In the genomic region with DNA sequence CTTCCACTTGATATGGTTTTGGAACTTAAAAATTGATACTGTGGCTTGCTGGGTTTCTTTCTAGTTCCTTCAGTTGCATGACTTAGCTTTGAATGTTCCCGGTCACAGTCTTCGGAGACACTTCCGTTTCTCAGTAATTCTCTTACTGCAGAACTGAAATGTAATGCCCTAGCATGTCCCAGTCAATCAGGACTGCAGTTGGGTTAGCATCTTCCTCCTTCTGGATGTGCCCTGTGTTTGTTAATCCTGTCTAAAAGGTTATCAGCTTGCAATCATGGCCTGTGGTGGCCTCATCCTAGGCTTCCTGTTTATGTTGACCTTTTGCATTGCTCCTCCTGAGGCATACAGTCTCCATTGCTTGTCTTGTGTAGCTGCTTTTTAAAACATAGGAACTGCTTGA, we compare ENCODE assay signal across 13 cellular contexts.
DNase-seq lines count a peak whose midpoint lies in the region; ATAC-seq, FAIRE-seq and TF ChIP-seq lines count a peak whose summit lies in the region.
"Had no signal": no experiment of that assay in that cellular context is flagged by ENCODE, and none has a peak within 500 bp of the region (broad histone marks: within the 10 kb centered on the region; RNA-seq: fewer than 3 reads in every experiment).

No MANE protein-coding gene starts in this region.

- TF ChIP-seq CTCF in WTC11 (IDR thresholded peaks at IDR 0.05): no peak
- no peak for TF ChIP-seq CTCF in hepatocyte (IDR thresholded peaks at IDR 0.05; ENCODE audit: poor library complexity)

- DNase-seq in SKM-1 treated with dmso at 0.1 percent for 144 hours (lab: John Stamatoyannopoulos, UW; ENCODE audit: unreplicated experiment) (peak; percentile 40), SKM-1 (lab: John Stamatoyannopoulos, UW; ENCODE audit: unreplicated experiment) (no peak), WTC11 (ENCODE audit: low spot score) (no peak), hepatocyte (ENCODE audit: low spot score) (no peak), urothelium cell line (ENCODE audit: low spot score) (peak; percentile 12), posterior cingulate gyrus (no peak), NCI-H526 treated with DMSO at 0.1 percent for 48 hours (lab: John Stamatoyannopoulos, UW) (no peak), HUDEP-2 (lab: John Stamatoyannopoulos, UW; ENCODE audit: unreplicated experiment in 76 of 76) (no peak)
- DNase-seq: aorta; NCI-H146; stimulated activated CD4-positive, alpha-beta T cell treated with anti-CD3 and anti-CD28 coated beads, Interleukin-15, amount 100 ng/mL, for 24 hours; stomach had no signal

- H3K9me2 ChIP-seq in hepatocyte (replicated peaks; ENCODE audit: insufficient read depth): no peaks in the 10 kb centered on the region

- peak overlapping the region; percentile 61 for H3K27ac ChIP-seq in hepatocyte

- peaks cover 15% of the 10 kb centered on the region for H3K4me1 Mint-ChIP-seq in WTC11

- FAIRE-seq in urothelium cell line (lab: Jason Lieb, UNC): no peak
- FAIRE-seq: A204.1 had no signal

- H3K4me3 Mint-ChIP-seq in WTC11: no peak overlapping the region

- H4K20me1 ChIP-seq in hepatocyte (ENCODE audit: insufficient read depth, poor library complexity, severe bottlenecking): no peaks in the 10 kb centered on the region

- peak overlapping the region; percentile 57 for H3K4me2 ChIP-seq in hepatocyte

- CTCF ChIA-PET in WTC11 (lab: Charles Lee): no interaction called here

- peaks cover 8% of the 10 kb centered on the region for H3K4me1 ChIP-seq in hepatocyte (ENCODE audit: insufficient read depth)

- no peaks in the 10 kb centered on the region for H3K36me3 ChIP-seq in hepatocyte (replicated peaks; ENCODE audit: insufficient read depth, low read depth)
- H3K36me3 ChIP-seq: stomach had no signal

- no peaks in the 10 kb centered on the region; the same call in 1 of the 2 replicates for H3K9me3 Mint-ChIP-seq in WTC11

- no peak overlapping the region for H3K4me3 ChIP-seq in hepatocyte
- H3K4me3 ChIP-seq: stomach had no signal

- H3K79me2 ChIP-seq in hepatocyte: peaks cover 3% of the 10 kb centered on the region

- ATAC-seq in WTC11: peak; percentile 36; the same call in 1 of the 2 replicates

- H2AFZ ChIP-seq in hepatocyte: no peak overlapping the region

- no peaks in the 10 kb centered on the region for H3K9me3 ChIP-seq in hepatocyte (ENCODE audit: low read depth)
- H3K9me3 ChIP-seq: stomach had no signal

- no peaks in the 10 kb centered on the region for H3K36me3 Mint-ChIP-seq in WTC11

- H3K27me3 Mint-ChIP-seq in WTC11 (ENCODE audit: low read depth): no peaks in the 10 kb centered on the region

- POLR2A ChIA-PET in WTC11 (lab: Charles Lee): no interaction called here

- WGBS in hepatocyte (ENCODE audit: low lambda C conversion rate, missing lambda C conversion rate): 76% methylated on average over 3 of the region's 3 CpGs

- H3K27me3 ChIP-seq in hepatocyte: no peaks in the 10 kb centered on the region
- H3K27me3 ChIP-seq: stomach had no signal

- intact Hi-C loops in posterior cingulate gyrus (cut with DNase I): no loop called here

- H3K27ac Mint-ChIP-seq in WTC11: no peak overlapping the region

TF ChIP-seq in WTC11, 78 proteins besides CTCF, POLR2A, EP300 and RAD21 (continues in another document):
- TF ChIP-seq, protein P1, sequence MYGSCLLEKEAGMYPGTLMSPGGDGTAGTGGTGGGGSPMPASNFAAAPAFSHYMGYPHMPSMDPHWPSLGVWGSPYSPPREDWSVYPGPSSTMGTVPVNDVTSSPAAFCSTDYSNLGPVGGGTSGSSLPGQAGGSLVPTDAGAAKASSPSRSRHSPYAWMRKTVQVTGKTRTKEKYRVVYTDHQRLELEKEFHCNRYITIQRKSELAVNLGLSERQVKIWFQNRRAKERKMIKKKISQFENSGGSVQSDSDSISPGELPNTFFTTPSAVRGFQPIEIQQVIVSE (CRISPR knock-in tag; IDR thresholded peaks at IDR 0.05; ENCODE audit: borderline replicate concordance): no peak
- TF ChIP-seq, protein P2, sequence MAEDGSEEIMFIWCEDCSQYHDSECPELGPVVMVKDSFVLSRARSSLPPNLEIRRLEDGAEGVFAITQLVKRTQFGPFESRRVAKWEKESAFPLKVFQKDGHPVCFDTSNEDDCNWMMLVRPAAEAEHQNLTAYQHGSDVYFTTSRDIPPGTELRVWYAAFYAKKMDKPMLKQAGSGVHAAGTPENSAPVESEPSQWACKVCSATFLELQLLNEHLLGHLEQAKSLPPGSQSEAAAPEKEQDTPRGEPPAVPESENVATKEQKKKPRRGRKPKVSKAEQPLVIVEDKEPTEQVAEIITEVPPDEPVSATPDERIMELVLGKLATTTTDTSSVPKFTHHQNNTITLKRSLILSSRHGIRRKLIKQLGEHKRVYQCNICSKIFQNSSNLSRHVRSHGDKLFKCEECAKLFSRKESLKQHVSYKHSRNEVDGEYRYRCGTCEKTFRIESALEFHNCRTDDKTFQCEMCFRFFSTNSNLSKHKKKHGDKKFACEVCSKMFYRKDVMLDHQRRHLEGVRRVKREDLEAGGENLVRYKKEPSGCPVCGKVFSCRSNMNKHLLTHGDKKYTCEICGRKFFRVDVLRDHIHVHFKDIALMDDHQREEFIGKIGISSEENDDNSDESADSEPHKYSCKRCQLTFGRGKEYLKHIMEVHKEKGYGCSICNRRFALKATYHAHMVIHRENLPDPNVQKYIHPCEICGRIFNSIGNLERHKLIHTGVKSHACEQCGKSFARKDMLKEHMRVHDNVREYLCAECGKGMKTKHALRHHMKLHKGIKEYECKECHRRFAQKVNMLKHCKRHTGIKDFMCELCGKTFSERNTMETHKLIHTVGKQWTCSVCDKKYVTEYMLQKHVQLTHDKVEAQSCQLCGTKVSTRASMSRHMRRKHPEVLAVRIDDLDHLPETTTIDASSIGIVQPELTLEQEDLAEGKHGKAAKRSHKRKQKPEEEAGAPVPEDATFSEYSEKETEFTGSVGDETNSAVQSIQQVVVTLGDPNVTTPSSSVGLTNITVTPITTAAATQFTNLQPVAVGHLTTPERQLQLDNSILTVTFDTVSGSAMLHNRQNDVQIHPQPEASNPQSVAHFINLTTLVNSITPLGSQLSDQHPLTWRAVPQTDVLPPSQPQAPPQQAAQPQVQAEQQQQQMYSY (CRISPR knock-in tag; IDR thresholded peaks at IDR 0.05): no peak
- TF ChIP-seq CREB1 (CRISPR knock-in tag; IDR thresholded peaks at IDR 0.05) (no peak), TEAD1 (CRISPR knock-in tag; IDR thresholded peaks at IDR 0.05) (no peak), ZNF396 (CRISPR knock-in tag; IDR thresholded peaks at IDR 0.05; ENCODE audit: borderline replicate concordance) (no peak), JUN (CRISPR knock-in tag; IDR thresholded peaks at IDR 0.05) (no peak), GABPB1 (CRISPR knock-in tag; IDR thresholded peaks at IDR 0.05) (no peak), TEAD4 (CRISPR knock-in tag; IDR thresholded peaks at IDR 0.05) (no peak)
- TF ChIP-seq, protein P3, sequence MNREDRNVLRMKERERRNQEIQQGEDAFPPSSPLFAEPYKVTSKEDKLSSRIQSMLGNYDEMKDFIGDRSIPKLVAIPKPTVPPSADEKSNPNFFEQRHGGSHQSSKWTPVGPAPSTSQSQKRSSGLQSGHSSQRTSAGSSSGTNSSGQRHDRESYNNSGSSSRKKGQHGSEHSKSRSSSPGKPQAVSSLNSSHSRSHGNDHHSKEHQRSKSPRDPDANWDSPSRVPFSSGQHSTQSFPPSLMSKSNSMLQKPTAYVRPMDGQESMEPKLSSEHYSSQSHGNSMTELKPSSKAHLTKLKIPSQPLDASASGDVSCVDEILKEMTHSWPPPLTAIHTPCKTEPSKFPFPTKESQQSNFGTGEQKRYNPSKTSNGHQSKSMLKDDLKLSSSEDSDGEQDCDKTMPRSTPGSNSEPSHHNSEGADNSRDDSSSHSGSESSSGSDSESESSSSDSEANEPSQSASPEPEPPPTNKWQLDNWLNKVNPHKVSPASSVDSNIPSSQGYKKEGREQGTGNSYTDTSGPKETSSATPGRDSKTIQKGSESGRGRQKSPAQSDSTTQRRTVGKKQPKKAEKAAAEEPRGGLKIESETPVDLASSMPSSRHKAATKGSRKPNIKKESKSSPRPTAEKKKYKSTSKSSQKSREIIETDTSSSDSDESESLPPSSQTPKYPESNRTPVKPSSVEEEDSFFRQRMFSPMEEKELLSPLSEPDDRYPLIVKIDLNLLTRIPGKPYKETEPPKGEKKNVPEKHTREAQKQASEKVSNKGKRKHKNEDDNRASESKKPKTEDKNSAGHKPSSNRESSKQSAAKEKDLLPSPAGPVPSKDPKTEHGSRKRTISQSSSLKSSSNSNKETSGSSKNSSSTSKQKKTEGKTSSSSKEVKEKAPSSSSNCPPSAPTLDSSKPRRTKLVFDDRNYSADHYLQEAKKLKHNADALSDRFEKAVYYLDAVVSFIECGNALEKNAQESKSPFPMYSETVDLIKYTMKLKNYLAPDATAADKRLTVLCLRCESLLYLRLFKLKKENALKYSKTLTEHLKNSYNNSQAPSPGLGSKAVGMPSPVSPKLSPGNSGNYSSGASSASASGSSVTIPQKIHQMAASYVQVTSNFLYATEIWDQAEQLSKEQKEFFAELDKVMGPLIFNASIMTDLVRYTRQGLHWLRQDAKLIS (CRISPR knock-in tag; IDR thresholded peaks at IDR 0.05; ENCODE audit: borderline replicate concordance): no peak
- TF ChIP-seq, protein P4, sequence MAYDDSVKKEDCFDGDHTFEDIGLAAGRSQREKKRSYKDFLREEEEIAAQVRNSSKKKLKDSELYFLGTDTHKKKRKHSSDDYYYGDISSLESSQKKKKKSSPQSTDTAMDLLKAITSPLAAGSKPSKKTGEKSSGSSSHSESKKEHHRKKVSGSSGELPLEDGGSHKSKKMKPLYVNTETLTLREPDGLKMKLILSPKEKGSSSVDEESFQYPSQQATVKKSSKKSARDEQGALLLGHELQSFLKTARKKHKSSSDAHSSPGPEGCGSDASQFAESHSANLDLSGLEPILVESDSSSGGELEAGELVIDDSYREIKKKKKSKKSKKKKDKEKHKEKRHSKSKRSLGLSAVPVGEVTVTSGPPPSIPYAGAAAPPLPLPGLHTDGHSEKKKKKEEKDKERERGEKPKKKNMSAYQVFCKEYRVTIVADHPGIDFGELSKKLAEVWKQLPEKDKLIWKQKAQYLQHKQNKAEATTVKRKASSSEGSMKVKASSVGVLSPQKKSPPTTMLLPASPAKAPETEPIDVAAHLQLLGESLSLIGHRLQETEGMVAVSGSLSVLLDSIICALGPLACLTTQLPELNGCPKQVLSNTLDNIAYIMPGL (CRISPR knock-in tag; IDR thresholded peaks at IDR 0.05): no peak

Comparison
In these comparisons a context has a peak if more than half of its experiments do, and no peak if none do; other contexts are left out.
1. DNase-seq: peak in SKM-1 treated with dmso at 0.1 percent for 144 hours (single experiment) and urothelium cell line (single experiment); none in SKM-1 (single experiment), WTC11 (single experiment), hepatocyte (single experiment), posterior cingulate gyrus (0 of 10), NCI-H526 treated with DMSO at 0.1 percent for 48 hours (single experiment) and HUDEP-2 (0 of 76).